Comparison of ENCODE assay signal across 1 cellular context in the genomic region with DNA sequence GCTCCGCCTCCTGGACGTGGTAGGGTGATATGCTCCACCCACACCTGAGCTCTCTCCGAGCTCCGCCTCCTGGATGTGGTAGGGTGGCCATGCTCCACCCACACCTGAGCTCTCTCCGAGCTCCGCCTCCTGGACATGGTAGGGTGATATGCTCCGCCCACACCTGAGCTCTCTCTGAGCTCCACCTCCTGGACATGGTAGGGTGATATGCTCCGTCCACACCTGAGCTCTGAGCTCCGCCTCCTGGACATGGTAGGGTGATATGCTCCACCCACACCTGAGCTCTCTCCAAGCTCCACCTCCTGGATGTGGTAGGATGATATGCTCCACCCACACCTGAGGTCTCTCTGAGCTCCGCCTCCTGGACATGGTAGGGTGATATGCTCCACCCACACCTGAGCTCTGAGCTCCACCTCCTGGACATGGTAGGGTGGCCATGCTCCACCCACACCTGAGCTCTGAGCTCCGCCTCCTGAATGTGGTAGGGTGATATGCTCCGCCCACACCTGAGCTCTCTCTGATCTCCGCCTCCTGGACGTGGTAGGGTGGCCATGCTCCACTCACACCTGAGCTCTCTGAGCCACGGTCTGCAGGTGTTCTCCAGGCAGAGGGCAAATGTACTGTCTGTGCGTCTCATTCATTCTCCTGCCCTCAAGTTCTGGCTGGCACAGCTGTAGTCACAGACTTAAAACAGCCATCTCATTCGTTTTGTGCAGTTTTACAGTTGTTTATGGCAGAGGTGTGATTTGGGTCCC.
TF ChIP-seq lines count a peak whose summit lies in the region.

No MANE protein-coding gene starts in this region.

TF ChIP-seq in GM23338, 12 proteins besides CTCF, POLR2A, EP300 and RAD21 (continued from another document):
- TF ChIP-seq REST (IDR thresholded peaks at IDR 0.05; ENCODE audit: unreplicated experiment): no peak
